Comparison of ENCODE assay signal across 8 cellular contexts in the genomic region with DNA sequence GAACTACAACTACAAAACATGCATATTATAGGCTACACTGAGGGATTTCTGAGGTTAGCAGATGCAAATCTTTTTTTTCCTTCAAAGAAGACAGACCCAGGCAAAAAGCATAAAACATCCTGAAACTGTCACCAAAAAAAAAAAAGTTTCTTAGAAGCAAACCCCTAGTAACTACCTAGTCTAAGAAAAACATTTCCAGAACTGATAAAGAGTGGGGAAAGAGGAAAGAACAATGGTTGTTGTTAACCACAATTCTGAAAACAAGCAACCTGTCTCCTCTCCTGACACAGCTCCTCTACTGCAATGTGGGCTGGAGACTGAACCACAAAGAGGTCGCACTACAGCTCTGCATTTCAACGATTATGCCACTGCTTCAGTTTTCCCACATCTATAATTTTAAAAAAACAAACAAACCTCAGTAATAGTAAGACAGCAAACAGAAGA. TPM values are rescaled to one million over a fixed set of nuclear protein-coding genes. Genes with fewer than 3 reads are reported as not detected.
DNase-seq lines count a peak whose midpoint lies in the region; ATAC-seq and TF ChIP-seq lines count a peak whose summit lies in the region.

No MANE protein-coding gene starts in this region.

- H3K4me3 ChIP-seq in GM12864 (ENCODE audit: low read depth, low read length): no peak overlapping the region
- no peak overlapping the region for H3K4me3 ChIP-seq in breast epithelium
- H3K4me3 ChIP-seq in uterus: no peak overlapping the region

- TF ChIP-seq CTCF in GM12864 (IDR thresholded peaks at IDR 0.05; ENCODE audit: low read depth, low read length, missing control alignments) (no peak), breast epithelium (IDR thresholded peaks at IDR 0.05) (no peak), uterus (IDR thresholded peaks at IDR 0.05) (no peak)

- H3K9me3 Mint-ChIP-seq in activated naive CD8-positive, alpha-beta T cell treated with anti-CD3 and anti-CD28 coated beads, Interleukin-2, amount 50 U/mL, for 24 hours: no peaks in the 10 kb centered on the region

- intact Hi-C loops in breast epithelium (cut with DNase I; ENCODE audit: low total_unique reads): loop anchor here (5.0 kb wide), 1 partner anchor 978 kb away; no protein-coding TSS in a partner anchor
- intact Hi-C loops in uterus (cut with DNase I; ENCODE audit: low total_unique reads): no loop called here

- peaks cover 66% of the 10 kb centered on the region for H3K4me1 Mint-ChIP-seq in activated naive CD8-positive, alpha-beta T cell treated with anti-CD3 and anti-CD28 coated beads, Interleukin-2, amount 50 U/mL, for 24 hours

- ATAC-seq in GM21367 (IDR thresholded peaks at IDR 0.05; ENCODE audit: unreplicated experiment) (peak; percentile 73), HG03575 (IDR thresholded peaks at IDR 0.05; ENCODE audit: extremely low read depth, insufficient number of reproducible peaks, low FRiP score, unreplicated experiment) (peak; percentile 66), HG03439 (IDR thresholded peaks at IDR 0.05; ENCODE audit: unreplicated experiment) (no peak)
- ATAC-seq in activated naive CD8-positive, alpha-beta T cell treated with anti-CD3 and anti-CD28 coated beads, Interleukin-2, amount 50 U/mL, for 24 hours: peak; percentile 94

- no peak overlapping the region for H3K27ac ChIP-seq in breast epithelium
- no peak overlapping the region for H3K27ac ChIP-seq in uterus

- peak overlapping the region; percentile 41 for H3K4me3 Mint-ChIP-seq in activated naive CD8-positive, alpha-beta T cell treated with anti-CD3 and anti-CD28 coated beads, Interleukin-2, amount 50 U/mL, for 24 hours

- peaks cover 17% of the 10 kb centered on the region for H3K36me3 Mint-ChIP-seq in activated naive CD8-positive, alpha-beta T cell treated with anti-CD3 and anti-CD28 coated beads, Interleukin-2, amount 50 U/mL, for 24 hours (ENCODE audit: low read depth)

- peak; percentile 35 for DNase-seq in GM12864 (ENCODE audit: low read depth)
- DNase-seq in activated naive CD8-positive, alpha-beta T cell treated with anti-CD3 and anti-CD28 coated beads, Interleukin-2, amount 50 U/mL, for 24 hours: peak; percentile 17
- DNase-seq in foreskin melanocyte: no peak
- DNase-seq in breast epithelium (ENCODE audit: low spot score in 2 of 2): no peak
- DNase-seq in uterus: no peak

- no peaks in the 10 kb centered on the region for H3K27me3 Mint-ChIP-seq in activated naive CD8-positive, alpha-beta T cell treated with anti-CD3 and anti-CD28 coated beads, Interleukin-2, amount 50 U/mL, for 24 hours

- H3K36me3 ChIP-seq in breast epithelium (no peaks in the 10 kb centered on the region), uterus (no peaks in the 10 kb centered on the region)

- H3K4me1 ChIP-seq in breast epithelium: no peaks in the 10 kb centered on the region
- H3K4me1 ChIP-seq in uterus: no peaks in the 10 kb centered on the region

- no peaks in the 10 kb centered on the region for H3K27me3 ChIP-seq in breast epithelium
- no peaks in the 10 kb centered on the region for H3K27me3 ChIP-seq in uterus

- TF ChIP-seq POLR2A in breast epithelium (IDR thresholded peaks at IDR 0.05) (no peak), uterus (IDR thresholded peaks at IDR 0.05) (no peak)

- H3K27ac Mint-ChIP-seq in activated naive CD8-positive, alpha-beta T cell treated with anti-CD3 and anti-CD28 coated beads, Interleukin-2, amount 50 U/mL, for 24 hours: peak overlapping the region; percentile 85

- no peaks in the 10 kb centered on the region for H3K9me3 ChIP-seq in breast epithelium
- no peaks in the 10 kb centered on the region for H3K9me3 ChIP-seq in uterus

RNA-seq across cellular contexts. Expression of a gene that starts 15.0 kb away (rescaled TPM):
- total RNA-seq in breast epithelium (100 to 1,000 TPM in 2 of 3 donors, 10 to 100 TPM in 1; 63.5 to 124 (median 118) TPM), uterus (100 to 1,000 TPM in 2 of 4 donors, 10 to 100 TPM in 2; 60.0 to 199 (median 99.4) TPM)

Comparison
In these comparisons a context has a peak if more than half of its experiments do, and no peak if none do; other contexts are left out.
1. DNase-seq: peak in GM12864 (single experiment) and activated naive CD8-positive, alpha-beta T cell treated with anti-CD3 and anti-CD28 coated beads, Interleukin-2, amount 50 U/mL, for 24 hours (single experiment); none in foreskin melanocyte (single experiment), breast epithelium (0 of 2) and uterus (0 of 2).